ENCODE assay signal across 1 cellular context in genomic region chr9:106600955-106601354, GRCh38.
TF ChIP-seq lines count a peak whose summit lies in the region.

No MANE protein-coding gene starts in this region.

TF ChIP-seq in HepG2, 621 proteins besides CTCF, POLR2A, EP300 and RAD21:
- TF ChIP-seq SOX5 (CRISPR knock-in tag; IDR thresholded peaks at IDR 0.05; ENCODE audit: borderline replicate concordance), result no peak
- no peak for TF ChIP-seq CCAR2 (optimal IDR thresholded peaks at IDR 0.05; ENCODE audit: low read depth, low read length)
- TF ChIP-seq, protein P1, sequence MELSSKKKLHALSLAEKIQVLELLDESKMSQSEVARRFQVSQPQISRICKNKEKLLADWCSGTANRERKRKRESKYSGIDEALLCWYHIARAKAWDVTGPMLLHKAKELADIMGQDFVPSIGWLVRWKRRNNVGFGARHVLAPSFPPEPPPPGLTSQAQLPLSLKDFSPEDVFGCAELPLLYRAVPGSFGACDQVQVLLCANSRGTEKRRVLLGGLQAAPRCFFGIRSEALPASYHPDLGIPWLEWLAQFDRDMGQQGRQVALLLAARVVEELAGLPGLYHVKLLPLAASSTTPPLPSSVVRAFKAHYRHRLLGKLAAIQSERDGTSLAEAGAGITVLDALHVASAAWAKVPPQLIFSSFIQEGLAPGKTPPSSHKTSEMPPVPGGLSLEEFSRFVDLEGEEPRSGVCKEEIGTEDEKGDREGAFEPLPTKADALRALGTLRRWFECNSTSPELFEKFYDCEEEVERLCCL (CRISPR knock-in tag; IDR thresholded peaks at IDR 0.05; ENCODE audit: borderline replicate concordance), result no peak
- no peak for TF ChIP-seq JUND (CRISPR knock-in tag; IDR thresholded peaks at IDR 0.05)
- TF ChIP-seq PAF1 (CRISPR knock-in tag; IDR thresholded peaks at IDR 0.05), result no peak
- TF ChIP-seq NR2C2 (CRISPR knock-in tag; IDR thresholded peaks at IDR 0.05; ENCODE audit: borderline replicate concordance), result no peak
- no peak for TF ChIP-seq ZNF350 (CRISPR knock-in tag; IDR thresholded peaks at IDR 0.05; ENCODE audit: borderline replicate concordance, low read depth)
- TF ChIP-seq ZNF260 (CRISPR knock-in tag; IDR thresholded peaks at IDR 0.05; ENCODE audit: borderline replicate concordance, low read depth), result no peak
- no peak for TF ChIP-seq ZNF234 (CRISPR knock-in tag; conservative IDR thresholded peaks at IDR 0.05)
- no peak for TF ChIP-seq DNMT1 (CRISPR knock-in tag; IDR thresholded peaks at IDR 0.05)
- TF ChIP-seq, protein P2, sequence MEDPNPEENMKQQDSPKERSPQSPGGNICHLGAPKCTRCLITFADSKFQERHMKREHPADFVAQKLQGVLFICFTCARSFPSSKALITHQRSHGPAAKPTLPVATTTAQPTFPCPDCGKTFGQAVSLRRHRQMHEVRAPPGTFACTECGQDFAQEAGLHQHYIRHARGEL (CRISPR knock-in tag; IDR thresholded peaks at IDR 0.05), result no peak
- no peak for TF ChIP-seq MBNL3 (CRISPR knock-in tag; conservative IDR thresholded peaks at IDR 0.05)
TF ChIP-seq in HepG2: peak in this region for 0.
